23 cellular contexts compared by ENCODE assay signal in genomic region chr1:105485207-105485606, GRCh38.
DNase-seq lines count a peak whose midpoint lies in the region; ATAC-seq, FAIRE-seq and TF ChIP-seq lines count a peak whose summit lies in the region.
"Had no signal": no experiment of that assay in that cellular context is flagged by ENCODE, and none has a peak within 500 bp of the region (broad histone marks: within the 10 kb centered on the region; RNA-seq: fewer than 3 reads in every experiment).

No MANE protein-coding gene starts in this region.

- no peak overlapping the region for H2BK5ac ChIP-seq in mesenchymal stem cell (ENCODE audit: low read depth, low read length, poor library complexity, severe bottlenecking)

- H3K4me1 ChIP-seq in mesenchymal stem cell (ENCODE audit: control insufficient read depth, insufficient read depth, low read depth, low read length), result no peaks in the 10 kb centered on the region
- no peaks in the 10 kb centered on the region for H3K4me1 ChIP-seq in heart left ventricle
- H3K4me1 ChIP-seq in neural progenitor cell, result no peaks in the 10 kb centered on the region
- H3K4me1 ChIP-seq: parathyroid adenoma, SJSA1, upper lobe of right lung had no signal

- no peak overlapping the region for H3K14ac ChIP-seq in mesenchymal stem cell (ENCODE audit: low read length in 2 of 2)

- no peaks in the 10 kb centered on the region for H3K36me3 Mint-ChIP-seq in neural progenitor cell

- H3K23ac ChIP-seq in mesenchymal stem cell (ENCODE audit: low read length in 2 of 2), result no peak overlapping the region

- no peak overlapping the region for H3K9ac ChIP-seq in mesenchymal stem cell (ENCODE audit: low read length)
- H3K9ac ChIP-seq in neural progenitor cell, result no peak overlapping the region
- H3K9ac ChIP-seq: parathyroid adenoma had no signal

- no peak overlapping the region for H4K91ac ChIP-seq in mesenchymal stem cell (ENCODE audit: low read length)

- H2AFZ ChIP-seq in mesenchymal stem cell (ENCODE audit: low read depth, low read length) (no peak overlapping the region), neural progenitor cell (replicated peaks) (no peak overlapping the region)
- H2AFZ ChIP-seq: parathyroid adenoma had no signal

- H4K8ac ChIP-seq in mesenchymal stem cell (ENCODE audit: low read length), result peak overlapping the region; percentile 37

- no peaks in the 10 kb centered on the region for H3F3A ChIP-seq in neural progenitor cell (ENCODE audit: low read depth)

- H2AK5ac ChIP-seq in mesenchymal stem cell (ENCODE audit: low read length, severe bottlenecking), result no peak overlapping the region

- H3K79me2 ChIP-seq in neural progenitor cell (ENCODE audit: low read depth), result no peaks in the 10 kb centered on the region
- H3K79me2 ChIP-seq: parathyroid adenoma had no signal

- no peak overlapping the region for H3K27ac Mint-ChIP-seq in neural progenitor cell
- H3K27ac Mint-ChIP-seq: activated CD8-positive, alpha-beta T cell treated with anti-CD3 and anti-CD28 coated beads, Interleukin-2, amount 10 ng/mL, durations not matched to agents 7 days and 5 days; B cell had no signal

- no peaks in the 10 kb centered on the region for H3K27me3 Mint-ChIP-seq in neural progenitor cell (ENCODE audit: insufficient read depth, low read depth)
- H3K27me3 Mint-ChIP-seq: B cell had no signal

- DNase-seq in AG10803 (ENCODE audit: low read depth) (peak; percentile 61), M059J (ENCODE audit: low read depth) (peak; percentile 5), bronchial epithelial cell (ENCODE audit: low read depth) (peak; percentile 40), mesenchymal stem cell (peak; percentile 27), heart left ventricle (no peak), NCI-H2081 treated with DMSO at 0.1 percent for 48 hours (lab: John Stamatoyannopoulos, UW) (no peak), neural progenitor cell (ENCODE audit: low spot score) (no peak)
- DNase-seq: activated CD8-positive, alpha-beta T cell treated with anti-CD3 and anti-CD28 coated beads, Interleukin-2, amount 10 ng/mL, durations not matched to agents 7 days and 5 days; amygdala; cortex of kidney; DMS 273 treated with DMSO at 0.1 percent for 48 hours; Kasumi-1; left colon; NCI-H1436 treated with DMSO at 0.1 percent for 48 hours; NCI-H446; stimulated activated naive CD4-positive, alpha-beta T cell; upper lobe of right lung had no signal

- H3K4me2 ChIP-seq in mesenchymal stem cell (ENCODE audit: low read length, poor library complexity, severe bottlenecking), result no peak overlapping the region
- no peak overlapping the region for H3K4me2 ChIP-seq in neural progenitor cell

- H3K9me3 ChIP-seq in mesenchymal stem cell (ENCODE audit: control insufficient read depth, low read length), result peaks cover 6% of the 10 kb centered on the region
- H3K9me3 ChIP-seq in heart left ventricle, result peaks cover 0 to 17% (median 0%) of the 10 kb centered on the region in 12 donors
- H3K9me3 ChIP-seq in neural progenitor cell (ENCODE audit: low read depth), result no peaks in the 10 kb centered on the region
- H3K9me3 ChIP-seq: SJSA1, upper lobe of right lung had no signal

- H3K4me3 Mint-ChIP-seq in neural progenitor cell, result no peak overlapping the region
- H3K4me3 Mint-ChIP-seq: activated CD8-positive, alpha-beta T cell treated with anti-CD3 and anti-CD28 coated beads, Interleukin-2, amount 10 ng/mL, durations not matched to agents 7 days and 5 days; B cell had no signal

- H2BK12ac ChIP-seq in mesenchymal stem cell (ENCODE audit: low read length in 2 of 2), result no peak overlapping the region

- H4K20me1 ChIP-seq in neural progenitor cell (ENCODE audit: low read depth), result no peaks in the 10 kb centered on the region

- H3K4ac ChIP-seq in mesenchymal stem cell (ENCODE audit: low read depth in 1 of 2, low read length in 2 of 2), result no peak overlapping the region

- no peak for FAIRE-seq in bronchial epithelial cell (lab: Jason Lieb, UNC)
- FAIRE-seq: TTC549 had no signal

- H3K4me3 ChIP-seq in AG10803 (ENCODE audit: low read length), result no peak overlapping the region
- no peak overlapping the region for H3K4me3 ChIP-seq in bronchial epithelial cell (ENCODE audit: low read depth, low read length)
- H3K4me3 ChIP-seq in mesenchymal stem cell (ENCODE audit: insufficient read depth in 1 of 2, low read depth in 1 of 2, low read length in 2 of 2), result no peak overlapping the region
- H3K4me3 ChIP-seq in heart left ventricle, result no peak overlapping the region
- H3K4me3 ChIP-seq in neural progenitor cell, result no peak overlapping the region
- H3K4me3 ChIP-seq: SJSA1, upper lobe of right lung had no signal

- intact Hi-C loops in heart left ventricle (cut with DNase I), result no loop called here

- no peak for TF ChIP-seq CTCF in AG10803 (conservative IDR thresholded peaks at IDR 0.05; ENCODE audit: low read length)
- TF ChIP-seq CTCF in bronchial epithelial cell (IDR thresholded peaks at IDR 0.05; ENCODE audit: insufficient read depth, low read length, severe bottlenecking), result no peak
- TF ChIP-seq CTCF in heart left ventricle (IDR thresholded peaks at IDR 0.05), result no peak
- no peak for TF ChIP-seq CTCF in neural progenitor cell (IDR thresholded peaks at IDR 0.05)

- H3K79me1 ChIP-seq in mesenchymal stem cell (replicated peaks; ENCODE audit: low read length, poor library complexity, severe bottlenecking), result no peaks in the 10 kb centered on the region

- peaks cover 2% of the 10 kb centered on the region for H3K9me3 Mint-ChIP-seq in neural progenitor cell

- H3K36me3 ChIP-seq in bronchial epithelial cell (ENCODE audit: control insufficient read depth, insufficient read depth, low read length) (no peaks in the 10 kb centered on the region), mesenchymal stem cell (ENCODE audit: control insufficient read depth in 1 of 2, insufficient read depth in 2 of 2, low read depth in 1 of 2, low read length in 2 of 2) (no peaks in the 10 kb centered on the region), heart left ventricle (no peaks in the 10 kb centered on the region), neural progenitor cell (no peaks in the 10 kb centered on the region)
- H3K36me3 ChIP-seq: SJSA1, upper lobe of right lung had no signal

- H3K27ac ChIP-seq in mesenchymal stem cell (ENCODE audit: low read length, poor library complexity, severe bottlenecking) (peak overlapping the region; percentile 61), heart left ventricle (no peak overlapping the region), neural progenitor cell (no peak overlapping the region)
- H3K27ac ChIP-seq: epithelial cell of prostate, parathyroid adenoma, SJSA1, upper lobe of right lung had no signal

- no peaks in the 10 kb centered on the region for H3K27me3 ChIP-seq in bronchial epithelial cell (ENCODE audit: control insufficient read depth, insufficient read depth, low read length)
- H3K27me3 ChIP-seq in mesenchymal stem cell (ENCODE audit: control insufficient read depth in 1 of 2, insufficient read depth in 1 of 2, low read length in 2 of 2), result no peaks in the 10 kb centered on the region
- no peaks in the 10 kb centered on the region for H3K27me3 ChIP-seq in heart left ventricle
- H3K27me3 ChIP-seq in neural progenitor cell, result no peaks in the 10 kb centered on the region
- H3K27me3 ChIP-seq: SJSA1, upper lobe of right lung had no signal

- no peaks in the 10 kb centered on the region for H3K4me1 Mint-ChIP-seq in neural progenitor cell
- H3K4me1 Mint-ChIP-seq: B cell had no signal

- 88% methylated on average over 2 of the region's 2 CpGs for WGBS in mesenchymal stem cell
- 68 to 81% (median 75%) methylated on average over 2 of the region's 2 CpGs for WGBS in heart left ventricle, 4 donors

- H3K18ac ChIP-seq in mesenchymal stem cell (ENCODE audit: low read depth in 1 of 2, low read length in 2 of 2), result no peak overlapping the region

- ATAC-seq in heart left ventricle (no peak), HG03280 (IDR thresholded peaks at IDR 0.05; ENCODE audit: unreplicated experiment) (no peak)
- ATAC-seq: activated CD8-positive, alpha-beta T cell treated with anti-CD3 and anti-CD28 coated beads, Interleukin-2, amount 10 ng/mL, durations not matched to agents 7 days and 5 days; left colon; upper lobe of right lung had no signal

- no peak for TF ChIP-seq POLR2A in heart left ventricle (IDR thresholded peaks at IDR 0.05)

- no peak overlapping the region for H2BK120ac ChIP-seq in mesenchymal stem cell (ENCODE audit: low read depth, low read length)

- no peak overlapping the region for H2BK15ac ChIP-seq in mesenchymal stem cell (ENCODE audit: low read depth, poor library complexity, severe bottlenecking)

Comparison
In these comparisons a context has a peak if more than half of its experiments do, and no peak if none do; other contexts are left out.
1. DNase-seq: peak in AG10803 (single experiment), M059J (single experiment), bronchial epithelial cell (single experiment) and mesenchymal stem cell (single experiment); none in heart left ventricle (0 of 5), NCI-H2081 treated with DMSO at 0.1 percent for 48 hours (single experiment) and neural progenitor cell (single experiment).